Comparison of ENCODE assay signal across 18 cellular contexts in genomic region chr17:72901657-72902056, GRCh38.
"Had no signal": no experiment of that assay in that cellular context is flagged by ENCODE, and none has a peak within 500 bp of the region (broad histone marks: within the 10 kb centered on the region; RNA-seq: fewer than 3 reads in every experiment).

No MANE protein-coding gene starts in this region.

- H3K27ac ChIP-seq: foreskin keratinocyte, hepatocyte, parathyroid adenoma, prostate gland, suprapubic skin, thyroid gland, upper lobe of left lung, uterus had no signal

- ATAC-seq: effector memory CD8-positive, alpha-beta T cell; foreskin keratinocyte; left ventricle myocardium superior; natural killer cell treated with Interleukin-12 subunit alpha and Interleukin-12 subunit beta and Interleukin-15 and Interleukin-18, amount 100 ng/mL, for 72 hours had no signal

- DNase-seq: effector memory CD8-positive, alpha-beta T cell; foreskin keratinocyte; left colon; left ventricle myocardium superior; mesenchymal stem cell; midbrain; stimulated activated CD4-positive, alpha-beta T cell treated with anti-CD3 and anti-CD28 coated beads, Interleukin-2, amount 100 ng/mL, for 48 hours; stimulated activated naive CD4-positive, alpha-beta T cell treated with Interleukin-2 at 50 U/mL for 16 hours; thyroid gland; upper lobe of left lung; uterus had no signal

- H3K27me3 ChIP-seq: foreskin keratinocyte, hepatocyte, suprapubic skin, thyroid gland, upper lobe of left lung, uterus had no signal

- H3K4me2 ChIP-seq: hepatocyte, smooth muscle cell had no signal

- H3K4me1 ChIP-seq: foreskin keratinocyte, parathyroid adenoma, prostate gland, suprapubic skin, thyroid gland, upper lobe of left lung, uterus had no signal

- H3K4me3 ChIP-seq: hepatocyte, lung, prostate gland, smooth muscle cell, suprapubic skin, thyroid gland, upper lobe of left lung, uterus had no signal

- H3K36me3 ChIP-seq: prostate gland, suprapubic skin, upper lobe of left lung, uterus had no signal

- H3K9me3 ChIP-seq: prostate gland, suprapubic skin, thyroid gland, upper lobe of left lung, uterus had no signal

- H3K9ac ChIP-seq: parathyroid adenoma had no signal
